ENCODE assay signal across 8 cellular contexts in the genomic region with DNA sequence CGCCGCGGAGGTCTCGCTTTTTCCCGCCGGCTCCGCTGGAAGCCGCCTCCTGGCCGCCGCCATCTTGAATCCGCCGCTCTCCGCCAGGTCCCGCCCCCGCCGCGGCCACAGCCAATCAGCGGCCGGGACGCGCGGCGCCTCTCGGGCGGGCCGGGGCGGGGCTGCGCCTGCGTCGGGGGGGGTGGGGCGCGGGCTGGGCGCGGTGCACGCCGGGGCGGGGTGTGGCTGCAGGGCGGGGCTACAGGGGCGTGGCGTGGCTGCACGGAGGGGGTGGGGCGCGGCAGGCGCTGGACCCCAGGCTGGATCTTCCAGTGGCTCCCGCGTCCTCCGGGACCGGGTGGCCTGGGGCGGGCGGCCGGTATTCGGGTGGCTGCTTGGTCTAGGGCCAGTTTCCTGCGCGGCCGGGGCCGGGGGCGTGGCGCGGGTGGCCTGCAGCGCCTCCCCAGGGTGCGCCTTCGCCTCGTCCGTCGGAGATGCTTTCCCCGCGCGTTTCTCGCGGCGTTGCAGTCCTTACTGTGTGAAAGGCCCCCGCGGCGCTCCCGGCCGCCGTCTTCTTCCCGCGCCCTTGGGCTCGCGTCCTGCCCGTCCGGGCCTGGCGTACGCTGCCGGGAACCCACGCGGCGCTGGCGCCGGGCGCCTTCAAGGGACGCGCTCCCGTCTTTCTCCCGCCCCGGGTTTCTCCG. TPM values are rescaled to one million over a fixed set of nuclear protein-coding genes. Genes with fewer than 3 reads are reported as not detected.
DNase-seq lines count a peak whose midpoint lies in the region; ATAC-seq and TF ChIP-seq lines count a peak whose summit lies in the region.

No MANE protein-coding gene starts in this region.

- 0 to 1% methylated on average over 19 to 98 of the region's 98 CpGs for WGBS in endodermal cell (ENCODE audit: insufficient coverage in 1 of 2, insufficient read length in 1 of 2), 2 experiments

- peak overlapping the region; percentile 96 for H3K4me3 ChIP-seq in endodermal cell (ENCODE audit: low read length)

- H3K9me3 Mint-ChIP-seq in activated CD8-positive, alpha-beta memory T cell treated with anti-CD3 and anti-CD28 coated beads, Interleukin-2, amount 10 ng/mL, durations not matched to agents 7 days and 5 days (ENCODE audit: low read depth), result no peaks in the 10 kb centered on the region
- H3K9me3 Mint-ChIP-seq in endodermal cell (no peaks in the 10 kb centered on the region), mesothelial cell of epicardium (no peaks in the 10 kb centered on the region)

- H3K9me3 ChIP-seq in endodermal cell (ENCODE audit: control insufficient read depth, low read length), result no peaks in the 10 kb centered on the region

- peak overlapping the region; percentile 82 for H3K27ac Mint-ChIP-seq in activated CD8-positive, alpha-beta memory T cell treated with anti-CD3 and anti-CD28 coated beads, Interleukin-2, amount 10 ng/mL, durations not matched to agents 7 days and 5 days
- H3K27ac Mint-ChIP-seq in endodermal cell (peak overlapping the region; percentile 80), mesothelial cell of epicardium (peak overlapping the region; percentile 99)

- no peaks in the 10 kb centered on the region for H3K4me1 ChIP-seq in endodermal cell (ENCODE audit: control insufficient read depth, insufficient read depth, low read length)

- H3K27me3 ChIP-seq in endodermal cell (ENCODE audit: control insufficient read depth, insufficient read depth, low read length, poor library complexity, severe bottlenecking), result no peaks in the 10 kb centered on the region

- CTCF ChIA-PET in activated CD8-positive, alpha-beta memory T cell treated with anti-CD3 and anti-CD28 coated beads, Interleukin-2, amount 10 ng/mL, durations not matched to agents 7 days and 5 days (lab: Charles Lee), result interaction anchor here (1.4 to 1.7 kb wide), 2 partner anchors 181 to 355 kb away, joined by 4 to 12 read pairs; no protein-coding TSS in a partner anchor

- H3K27ac ChIP-seq in endodermal cell (ENCODE audit: low read depth, low read length), result peak overlapping the region; percentile 94

- H3K27me3 Mint-ChIP-seq in activated CD8-positive, alpha-beta memory T cell treated with anti-CD3 and anti-CD28 coated beads, Interleukin-2, amount 10 ng/mL, durations not matched to agents 7 days and 5 days, result no peaks in the 10 kb centered on the region
- H3K27me3 Mint-ChIP-seq in endodermal cell (ENCODE audit: insufficient read depth), result no peaks in the 10 kb centered on the region
- H3K27me3 Mint-ChIP-seq in mesothelial cell of epicardium (ENCODE audit: low read depth), result no peaks in the 10 kb centered on the region

- peaks cover 42% of the 10 kb centered on the region for H3K36me3 Mint-ChIP-seq in activated CD8-positive, alpha-beta memory T cell treated with anti-CD3 and anti-CD28 coated beads, Interleukin-2, amount 10 ng/mL, durations not matched to agents 7 days and 5 days
- H3K36me3 Mint-ChIP-seq in endodermal cell (ENCODE audit: low read depth), result peaks cover 35% of the 10 kb centered on the region
- peaks cover 9% of the 10 kb centered on the region for H3K36me3 Mint-ChIP-seq in mesothelial cell of epicardium

- H3K36me3 ChIP-seq in endodermal cell (ENCODE audit: control insufficient read depth, insufficient read depth, low read length), result peaks cover 24% of the 10 kb centered on the region

- no peak for TF ChIP-seq CTCF in endodermal cell (conservative IDR thresholded peaks at IDR 0.05)
- no peak for TF ChIP-seq CTCF in mesothelial cell of epicardium (IDR thresholded peaks at IDR 0.05; ENCODE audit: unreplicated experiment)

- H3K4me1 Mint-ChIP-seq in activated CD8-positive, alpha-beta memory T cell treated with anti-CD3 and anti-CD28 coated beads, Interleukin-2, amount 10 ng/mL, durations not matched to agents 7 days and 5 days, result peaks cover 32% of the 10 kb centered on the region
- H3K4me1 Mint-ChIP-seq in endodermal cell, result peaks cover 30% of the 10 kb centered on the region
- peaks cover 32% of the 10 kb centered on the region for H3K4me1 Mint-ChIP-seq in mesothelial cell of epicardium

- ATAC-seq in GM19455 (IDR thresholded peaks at IDR 0.05; ENCODE audit: unreplicated experiment), result peak; percentile 63
- ATAC-seq in activated CD8-positive, alpha-beta memory T cell treated with anti-CD3 and anti-CD28 coated beads, Interleukin-2, amount 10 ng/mL, durations not matched to agents 7 days and 5 days, result peak; percentile 75

- DNase-seq in COLO668 (lab: John Stamatoyannopoulos, UW; ENCODE audit: unreplicated experiment) (peak; percentile 95), HK-2 (ENCODE audit: unreplicated experiment) (peak; percentile 89), endodermal cell (peak; percentile 94), mesothelial cell of epicardium (ENCODE audit: low spot score in 2 of 2, unreplicated experiment in 2 of 2) (peak; percentile 83 to 93)
- peak; percentile 83 for DNase-seq in NK-92 treated with Interleukin-12 subunit alpha and Interleukin-12 subunit beta, amount 100 ng/mL, for 24 hours (lab: John Stamatoyannopoulos, UW)
- DNase-seq in activated CD8-positive, alpha-beta memory T cell treated with anti-CD3 and anti-CD28 coated beads, Interleukin-2, amount 10 ng/mL, durations not matched to agents 7 days and 5 days, result peak; percentile 89
- peak; percentile 85 for DNase-seq in stimulated activated CD8-positive, alpha-beta memory T cell treated with anti-CD3 and anti-CD28 coated beads, Interleukin-15, amount 100 ng/mL, for 24 hours (ENCODE audit: low read depth)

- H3K4me3 Mint-ChIP-seq in activated CD8-positive, alpha-beta memory T cell treated with anti-CD3 and anti-CD28 coated beads, Interleukin-2, amount 10 ng/mL, durations not matched to agents 7 days and 5 days, result peak overlapping the region; percentile 94
- H3K4me3 Mint-ChIP-seq in endodermal cell (peak overlapping the region; percentile 95), mesothelial cell of epicardium (peak overlapping the region; percentile 94)

- peak overlapping the region; percentile 92 for H3K9ac ChIP-seq in endodermal cell (ENCODE audit: extremely low read depth, low read length, poor library complexity, severe bottlenecking)

RNA-seq across cellular contexts. Expression of gene PCNT, which starts 0.6 kb away (rescaled TPM):
- 100 to 1,000 TPM in 1 of 2 experiments, 10 to 100 TPM in 1; 89.7 to 104 TPM for total RNA-seq in activated CD8-positive, alpha-beta memory T cell treated with anti-CD3 and anti-CD28 coated beads, Interleukin-2, amount 10 ng/mL, durations not matched to agents 7 days and 5 days
- total RNA-seq in endodermal cell (10 to 100 TPM; 40.1 to 40.7 TPM), mesothelial cell of epicardium (32.6 to 42.4 TPM (median 41.8 TPM) in 3 replicates)
- 32.9 TPM for polyA plus RNA-seq in endodermal cell (2013, experiment 1 of 2)
- polyA plus RNA-seq in endodermal cell (2013, experiment 2 of 2), result 28.4 TPM

RNA-seq across cellular contexts. Expression of gene C21orf58, which starts 0.9 kb away (rescaled TPM):
- 10 to 100 TPM; 48.4 to 82.1 TPM for total RNA-seq in activated CD8-positive, alpha-beta memory T cell treated with anti-CD3 and anti-CD28 coated beads, Interleukin-2, amount 10 ng/mL, durations not matched to agents 7 days and 5 days
- total RNA-seq in endodermal cell (10 to 100 TPM; 19.6 to 37.4 TPM), mesothelial cell of epicardium (20.0 to 20.7 TPM (median 20.7 TPM) in 3 replicates)
- polyA plus RNA-seq in endodermal cell (2013, experiment 1 of 2), result 24.1 TPM
- 26.2 TPM for polyA plus RNA-seq in endodermal cell (2013, experiment 2 of 2)

RNA-seq across cellular contexts. Expression of gene YBEY, which starts 38.4 kb away (rescaled TPM):
- total RNA-seq in activated CD8-positive, alpha-beta memory T cell treated with anti-CD3 and anti-CD28 coated beads, Interleukin-2, amount 10 ng/mL, durations not matched to agents 7 days and 5 days, result 1 to 10 TPM; 6.9 to 9.1 TPM
- total RNA-seq in endodermal cell (10 to 100 TPM; 19.6 to 23.3 TPM), mesothelial cell of epicardium (17.2 to 18.4 TPM (median 17.7 TPM) in 3 replicates)
- 40.0 TPM for polyA plus RNA-seq in endodermal cell (2013, experiment 1 of 2)
- polyA plus RNA-seq in endodermal cell (2013, experiment 2 of 2), result 28.0 TPM

RNA-seq across cellular contexts. Expression of gene MCM3AP, which starts 39.1 kb away (rescaled TPM):
- 100 to 1,000 TPM; 134 to 139 TPM for total RNA-seq in activated CD8-positive, alpha-beta memory T cell treated with anti-CD3 and anti-CD28 coated beads, Interleukin-2, amount 10 ng/mL, durations not matched to agents 7 days and 5 days
- total RNA-seq in endodermal cell (100 to 1,000 TPM; 120 to 161 TPM), mesothelial cell of epicardium (138 to 150 TPM (median 139 TPM) in 3 replicates)
- 84.8 TPM for polyA plus RNA-seq in endodermal cell (2013, experiment 1 of 2)
- polyA plus RNA-seq in endodermal cell (2013, experiment 2 of 2), result 76.7 TPM

Comparison
In these comparisons a context has a peak if more than half of its experiments do, and no peak if none do; other contexts are left out.
1. Peak in every context shown above with its lines: DNase-seq, ATAC-seq, H3K4me3 ChIP-seq and H3K27ac ChIP-seq.